9 cellular contexts compared by ENCODE assay signal in genomic region chr6:170289108-170289931, GRCh38. TPM values are rescaled to one million over a fixed set of nuclear protein-coding genes. Genes with fewer than 3 reads are reported as not detected.
DNase-seq lines count a peak whose midpoint lies in the region; ATAC-seq and TF ChIP-seq lines count a peak whose summit lies in the region.
"Had no signal": no experiment of that assay in that cellular context is flagged by ENCODE, and none has a peak within 500 bp of the region (broad histone marks: within the 10 kb centered on the region; RNA-seq: fewer than 3 reads in every experiment).

No MANE protein-coding gene starts in this region.

- H3K27me3 Mint-ChIP-seq in activated naive CD8-positive, alpha-beta T cell treated with anti-CD3 and anti-CD28 coated beads, Interleukin-2, amount 10 ng/mL, durations not matched to agents 7 days and 5 days = peaks cover 29% of the 10 kb centered on the region

- peaks cover 31% of the 10 kb centered on the region for H3K4me1 Mint-ChIP-seq in activated naive CD8-positive, alpha-beta T cell treated with anti-CD3 and anti-CD28 coated beads, Interleukin-2, amount 10 ng/mL, durations not matched to agents 7 days and 5 days

- H3K4me1 ChIP-seq in suprapubic skin = peaks cover 69% of the 10 kb centered on the region

- H3K27ac Mint-ChIP-seq in activated naive CD8-positive, alpha-beta T cell treated with anti-CD3 and anti-CD28 coated beads, Interleukin-2, amount 10 ng/mL, durations not matched to agents 7 days and 5 days = peak overlapping the region; percentile 82

- no peaks in the 10 kb centered on the region for H3K9me3 ChIP-seq in suprapubic skin

- no peak for TF ChIP-seq CTCF in suprapubic skin (IDR thresholded peaks at IDR 0.05)

- H3K9me3 Mint-ChIP-seq in activated naive CD8-positive, alpha-beta T cell treated with anti-CD3 and anti-CD28 coated beads, Interleukin-2, amount 10 ng/mL, durations not matched to agents 7 days and 5 days = no peaks in the 10 kb centered on the region

- TF ChIP-seq EP300 in suprapubic skin (IDR thresholded peaks at IDR 0.05) = no peak

- peak overlapping the region; percentile 92 for H3K4me3 Mint-ChIP-seq in activated naive CD8-positive, alpha-beta T cell treated with anti-CD3 and anti-CD28 coated beads, Interleukin-2, amount 10 ng/mL, durations not matched to agents 7 days and 5 days

- DNase-seq in NCI-H748 (lab: John Stamatoyannopoulos, UW; ENCODE audit: unreplicated experiment) (peak; percentile 57), NCI-H748 treated with DMSO at 0.1 percent for 48 hours (lab: John Stamatoyannopoulos, UW) (no peak), left kidney (ENCODE audit: low read depth, low spot score) (peak; percentile 56), suprapubic skin (ENCODE audit: low spot score in 2 of 2) (no peak), DMS 273 (lab: John Stamatoyannopoulos, UW; ENCODE audit: unreplicated experiment) (no peak), OCI-M2 (lab: John Stamatoyannopoulos, UW; ENCODE audit: unreplicated experiment) (no peak)
- peak; percentile 69 for DNase-seq in activated naive CD8-positive, alpha-beta T cell treated with anti-CD3 and anti-CD28 coated beads, Interleukin-2, amount 10 ng/mL, durations not matched to agents 7 days and 5 days

- 49% methylated on average over 12 of the region's 96 CpGs for WGBS in suprapubic skin

- ATAC-seq in activated naive CD8-positive, alpha-beta T cell treated with anti-CD3 and anti-CD28 coated beads, Interleukin-2, amount 10 ng/mL, durations not matched to agents 7 days and 5 days (ENCODE audit: low read depth) = peak; percentile 23
- ATAC-seq in HG02884 (IDR thresholded peaks at IDR 0.05; ENCODE audit: unreplicated experiment) = no peak

- H3K27me3 ChIP-seq in suprapubic skin = peaks cover 13% of the 10 kb centered on the region

- no peak for TF ChIP-seq POLR2A in suprapubic skin (IDR thresholded peaks at IDR 0.05)

- H3K36me3 Mint-ChIP-seq in activated naive CD8-positive, alpha-beta T cell treated with anti-CD3 and anti-CD28 coated beads, Interleukin-2, amount 10 ng/mL, durations not matched to agents 7 days and 5 days = peaks cover 10% of the 10 kb centered on the region

- POLR2A ChIA-PET in activated naive CD8-positive, alpha-beta T cell treated with anti-CD3 and anti-CD28 coated beads, Interleukin-2, amount 10 ng/mL, durations not matched to agents 7 days and 5 days (lab: Charles Lee) = interaction anchor here (1.2 to 5.1 kb wide), 5 partner anchors 9 to 587 kb away, joined by 3 to 35 read pairs (median 17); partner anchors contain the start of genes C6orf120 and WDR27

- H3K27ac ChIP-seq in suprapubic skin = peak overlapping the region; percentile 43

- H3K4me3 ChIP-seq in suprapubic skin = peak overlapping the region; percentile 76

- peaks cover 14% of the 10 kb centered on the region for H3K36me3 ChIP-seq in suprapubic skin

RNA-seq across cellular contexts. Expression of gene DLL1, which starts 1.6 kb away (rescaled TPM):
- 10 to 100 TPM; 15.2 to 15.8 TPM for total RNA-seq in activated naive CD8-positive, alpha-beta T cell treated with anti-CD3 and anti-CD28 coated beads, Interleukin-2, amount 10 ng/mL, durations not matched to agents 7 days and 5 days
- total RNA-seq in suprapubic skin = 10 to 100 TPM; 32.6 to 75.6 (median 46.9) TPM
- total RNA-seq: T-helper 1 cell treated with Interleukin-12 subunit alpha and Interleukin-12 subunit beta and Interleukin-4 antibody, amounts not matched to agents 30 ng/mL and 1 ng/mL, for 36 hours had no signal

RNA-seq across cellular contexts. Expression of gene FAM120B, which starts 17.2 kb away (rescaled TPM):
- total RNA-seq in activated naive CD8-positive, alpha-beta T cell treated with anti-CD3 and anti-CD28 coated beads, Interleukin-2, amount 10 ng/mL, durations not matched to agents 7 days and 5 days = 10 to 100 TPM; 34.9 to 35.8 TPM
- 10 to 100 TPM; 19.9 to 55.4 (median 27.6) TPM for total RNA-seq in suprapubic skin

Comparison
In these comparisons a context has a peak if more than half of its experiments do, and no peak if none do; other contexts are left out.
1. DNase-seq: peak in NCI-H748 (single experiment), activated naive CD8-positive, alpha-beta T cell treated with anti-CD3 and anti-CD28 coated beads, Interleukin-2, amount 10 ng/mL, durations not matched to agents 7 days and 5 days (single experiment) and left kidney (single experiment); none in NCI-H748 treated with DMSO at 0.1 percent for 48 hours (single experiment), suprapubic skin (0 of 2), DMS 273 (single experiment) and OCI-M2 (single experiment).